Comparison of ENCODE assay signal across 8 cellular contexts in the genomic region with DNA sequence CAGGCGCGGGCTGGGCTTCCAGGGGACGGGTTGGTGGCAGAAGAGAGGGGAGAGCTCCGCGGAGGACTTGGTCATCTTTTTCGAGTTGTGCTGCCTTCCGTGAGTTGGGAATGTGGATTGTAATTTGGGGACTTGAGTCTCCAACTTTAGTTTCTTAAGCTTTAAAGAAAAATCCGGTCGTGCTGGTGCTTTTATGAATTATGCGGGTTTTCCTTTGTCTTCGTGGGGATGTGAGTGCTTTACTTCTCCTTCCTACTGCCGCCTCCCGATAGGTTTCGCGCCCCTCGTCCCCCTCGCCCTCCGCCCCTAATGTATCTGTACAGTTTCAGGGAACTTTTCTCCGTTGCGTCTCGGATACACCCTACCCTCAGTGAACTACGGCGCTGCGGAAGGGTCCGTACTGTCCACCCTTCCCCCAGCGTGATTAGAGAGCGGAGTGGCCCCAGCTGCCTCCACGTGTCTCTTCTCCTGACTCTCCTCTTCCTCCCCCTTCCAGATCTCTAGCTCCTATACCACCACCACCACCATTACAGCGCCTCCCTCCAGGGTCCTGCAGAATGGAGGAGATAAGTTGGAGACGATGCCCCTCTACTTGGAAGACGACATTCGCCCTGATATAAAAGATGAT. TPM values are rescaled to one million over a fixed set of nuclear protein-coding genes. Genes with fewer than 3 reads are reported as not detected.
DNase-seq lines count a peak whose midpoint lies in the region; ATAC-seq, FAIRE-seq and TF ChIP-seq lines count a peak whose summit lies in the region.

No MANE protein-coding gene starts in this region.

- H3K27ac ChIP-seq in brain microvascular endothelial cell (peak overlapping the region; percentile 63), left lung (peak overlapping the region; percentile 71 to 78), tibial nerve (peak overlapping the region; percentile 76 to 96 (median 93))

- peaks cover 0 to 51% of the 10 kb centered on the region in 2 donors for H3K4me1 ChIP-seq in left lung
- peaks cover 0 to 63% (median 4%) of the 10 kb centered on the region in 4 donors for H3K4me1 ChIP-seq in tibial nerve

- FAIRE-seq in GM12891 (lab: Jason Lieb, UNC): no peak

- intact Hi-C loops in left lung (cut with DNase I): loop anchor here in 1 of 2 donors (10.0 kb wide), 1 partner anchor 87 kb away; no protein-coding TSS in a partner anchor

- H3K36me3 ChIP-seq in GM06990 (ENCODE audit: control insufficient read depth, insufficient read depth, low read length) (peaks cover 24% of the 10 kb centered on the region), brain microvascular endothelial cell (replicated peaks) (peaks cover 44% of the 10 kb centered on the region), left lung (peaks cover 0 to 40% of the 10 kb centered on the region in 2 donors), tibial nerve (peaks cover 0 to 18% (median 0%) of the 10 kb centered on the region in 3 donors)

- TF ChIP-seq EP300 in tibial nerve (IDR thresholded peaks at IDR 0.05): no peak

- H3K27me3 ChIP-seq in GM06990 (replicated peaks; ENCODE audit: control insufficient read depth, insufficient read depth, low read length) (no peaks in the 10 kb centered on the region), brain microvascular endothelial cell (replicated peaks) (no peaks in the 10 kb centered on the region), left lung (peaks cover 0 to 9% of the 10 kb centered on the region in 2 donors), tibial nerve (peaks cover 0 to 4% of the 10 kb centered on the region in 2 donors)

- in situ Hi-C loops in brain microvascular endothelial cell (cut with HindIII; ENCODE audit: low pct_ligation_motif_present, low sequenced_read_pairs): loop anchor here (25.0 kb wide), 2 partner anchors 90 to 165 kb away; a partner anchor contains a TSS

- DNase-seq in GM06990 (ENCODE audit: extremely low read depth, insufficient read length): no peak
- no peak for DNase-seq in Jurkat, Clone E6-1 (ENCODE audit: low read depth, low spot score)
- no peak for DNase-seq in brain microvascular endothelial cell
- DNase-seq in left lung: no peak
- no peak for DNase-seq in tibial nerve (ENCODE audit: low spot score in 2 of 2)
- no peak for DNase-seq in GM12891 (ENCODE audit: insufficient read length, low spot score)
- no peak for DNase-seq in activated CD8-positive, alpha-beta memory T cell treated with anti-CD3 and anti-CD28 coated beads, Interleukin-2, amount 50 U/mL, for 48 hours
- DNase-seq in NCI-H226: no peak

- peak overlapping the region; percentile 89 for H3K4me3 ChIP-seq in GM06990 (replicated peaks; ENCODE audit: low read depth, low read length)
- H3K4me3 ChIP-seq in Jurkat, Clone E6-1 (ENCODE audit: low read length): peak overlapping the region; percentile 97
- peak overlapping the region; percentile 95 for H3K4me3 ChIP-seq in brain microvascular endothelial cell (ENCODE audit: low read depth, low read length)
- H3K4me3 ChIP-seq in left lung: peak overlapping the region; percentile 54 to 82
- H3K4me3 ChIP-seq in tibial nerve: peak overlapping the region; percentile 60 to 91 (median 74)

- 10 to 11% methylated on average over 32 of the region's 32 CpGs for WGBS in tibial nerve, 2 donors

- peak; percentile 11 for ATAC-seq in left lung

- no peak for TF ChIP-seq CTCF in GM06990 (IDR thresholded peaks at IDR 0.05; ENCODE audit: insufficient read depth, low read length, poor library complexity, severe bottlenecking)
- TF ChIP-seq CTCF in brain microvascular endothelial cell (IDR thresholded peaks at IDR 0.05; ENCODE audit: low read depth, low read length, missing control alignments): no peak
- TF ChIP-seq CTCF in left lung (IDR thresholded peaks at IDR 0.05): no peak
- no peak for TF ChIP-seq CTCF in tibial nerve (IDR thresholded peaks at IDR 0.05)

- TF ChIP-seq POLR2A in tibial nerve (IDR thresholded peaks at IDR 0.05) (no peak), GM12891 (IDR thresholded peaks at IDR 0.05; ENCODE audit: low read depth, low read length) (no peak)

- H3K9me3 ChIP-seq in left lung (no peaks in the 10 kb centered on the region), tibial nerve (no peaks in the 10 kb centered on the region)

TF ChIP-seq in GM12891, 5 proteins besides CTCF, POLR2A, EP300 and RAD21:
- TF ChIP-seq POLR2AphosphoS5 (IDR thresholded peaks at IDR 0.05; ENCODE audit: low read depth, low read length): no peak
- no peak for TF ChIP-seq PAX5 (IDR thresholded peaks at IDR 0.05; ENCODE audit: insufficient read depth, low read length, severe bottlenecking)
- no peak for TF ChIP-seq POU2F2 (IDR thresholded peaks at IDR 0.05; ENCODE audit: low read depth, low read length)
- no peak for TF ChIP-seq SPI1 (IDR thresholded peaks at IDR 0.05; ENCODE audit: low read depth, low read length)
- no peak for TF ChIP-seq TAF1 (IDR thresholded peaks at IDR 0.05; ENCODE audit: low read depth, low read length)

RNA-seq across cellular contexts. Expression of a gene that starts 0.6 kb away (rescaled TPM):
- 150 TPM for polyA plus RNA-seq in Jurkat, Clone E6-1 (2012; ENCODE audit: insufficient read depth, insufficient read length)
- total RNA-seq in left lung: 100 to 1,000 TPM; 524 to 529 TPM
- 100 to 1,000 TPM; 118 to 500 (median 249) TPM for total RNA-seq in tibial nerve
- 51.4 TPM for polyA plus RNA-seq in GM12891 (2012; ENCODE audit: low read depth, missing spikeins)

RNA-seq across cellular contexts. Expression of a gene that starts 17.7 kb away (rescaled TPM):
- polyA plus RNA-seq in Jurkat, Clone E6-1 (2012; ENCODE audit: insufficient read depth, insufficient read length): not detected
- total RNA-seq in left lung: under 1 TPM in 1 of 2 donors, not detected in 1; 0.37 TPM
- under 1 TPM in 1 of 4 donors, not detected in 3; 0.42 TPM for total RNA-seq in tibial nerve
- 0.03 TPM for polyA plus RNA-seq in GM12891 (2012; ENCODE audit: low read depth, missing spikeins)
